In genomic region chr22:46013460-46014416, GRCh38 we compare ENCODE assay signal across 8 cellular contexts. TPM values are rescaled to one million over a fixed set of nuclear protein-coding genes. Genes with fewer than 3 reads are reported as not detected.
DNase-seq lines count a peak whose midpoint lies in the region; ATAC-seq, FAIRE-seq and TF ChIP-seq lines count a peak whose summit lies in the region.

No MANE protein-coding gene starts in this region.

- H3K4me3 ChIP-seq in A549 (peak overlapping the region; percentile 52), kidney epithelial cell (ENCODE audit: low read depth, low read length) (peak overlapping the region; percentile 57)

- peak; percentile 45 for TF ChIP-seq POLR2A in A549 (IDR thresholded peaks at IDR 0.05; ENCODE audit: low read length)

- peak; percentile 75 to 95 for DNase-seq in A549 (ENCODE audit: low read depth in 1 of 2, low spot score in 1 of 2)
- DNase-seq in NCI-H2227 (lab: John Stamatoyannopoulos, UW; ENCODE audit: unreplicated experiment), result peak; percentile 72
- DNase-seq in activated CD4-positive, CD25-positive, alpha-beta regulatory T cell treated with anti-CD3 and anti-CD28 coated beads, Interleukin-2, amount 50 U/mL, for 72 hours, result peak; percentile 82
- peak; percentile 75 for DNase-seq in cerebellar cortex (ENCODE audit: low spot score)
- peak; percentile 85 for DNase-seq in kidney epithelial cell (ENCODE audit: low read depth)
- DNase-seq in stimulated activated CD4-positive, alpha-beta T cell treated with anti-CD3 and anti-CD28 coated beads, Interleukin-15, amount 100 ng/mL, for 1 hour (ENCODE audit: low read depth in 1 of 2, low spot score in 1 of 2), result peak; percentile 78 to 87

- peak; percentile 61 for TF ChIP-seq CTCF in A549 (IDR thresholded peaks at IDR 0.05)
- peak; percentile 81 for TF ChIP-seq CTCF in kidney epithelial cell (IDR thresholded peaks at IDR 0.05; ENCODE audit: insufficient read depth, low read length, poor library complexity, severe bottlenecking)

- peak; percentile 53 to 70 for TF ChIP-seq RAD21 in A549 (conservative IDR thresholded peaks at IDR 0.05 in 1 of 2, IDR thresholded peaks at IDR 0.05 in 1 of 2)

- no peaks in the 10 kb centered on the region for H3K27me3 ChIP-seq in kidney epithelial cell (ENCODE audit: control insufficient read depth, insufficient read depth, low read length)

- 1% methylated on average over 33 of the region's 56 CpGs for WGBS in A549 (ENCODE audit: missing lambda C conversion rate)

- FAIRE-seq in A549 (lab: Jason Lieb, UNC), result no peak

- TF ChIP-seq EP300 in A549 (IDR thresholded peaks at IDR 0.05), result peak in 1 of 2 experiments; percentile 14; a peak in 1 of 5 replicates

- ATAC-seq in A549, result peak; percentile 96 to 98
- ATAC-seq in GM18517 (IDR thresholded peaks at IDR 0.05; ENCODE audit: unreplicated experiment), result peak; percentile 74
- peak; percentile 70 for ATAC-seq in HG03064 (IDR thresholded peaks at IDR 0.05; ENCODE audit: low read depth, unreplicated experiment)

- POLR2A ChIA-PET in A549 (lab: Yijun Ruan, JAX), result interaction anchor here (0.7 to 4.7 kb wide), 10 partner anchors 8 to 74 kb away, joined by 3 to 63 read pairs (median 6); no protein-coding TSS in a partner anchor

- H3K4me1 ChIP-seq in A549, result peaks cover 35% of the 10 kb centered on the region

- peak overlapping the region; percentile 89 for H3K4me2 ChIP-seq in A549

- H3K36me3 ChIP-seq in kidney epithelial cell (ENCODE audit: control insufficient read depth, insufficient read depth, low read length), result no peaks in the 10 kb centered on the region

- peaks cover 10% of the 10 kb centered on the region; the same call in 2 of the 3 replicates for H3K9me3 ChIP-seq in A549

- peak overlapping the region; percentile 95 to 98 for H3K27ac ChIP-seq in A549

- CTCF ChIA-PET in A549 (lab: Yijun Ruan, JAX), result interaction anchor here (0.6 to 5.4 kb wide), 32 partner anchors 8 to 309 kb away, joined by 3 to 38 read pairs (median 6); no protein-coding TSS in a partner anchor

TF ChIP-seq in A549, 52 proteins besides CTCF, POLR2A, EP300 and RAD21:
- TF ChIP-seq JUNB (IDR thresholded peaks at IDR 0.05) (peak; percentile 62; the same call in 1 of the 2 replicates), USF2 (IDR thresholded peaks at IDR 0.05) (no peak), MAX (IDR thresholded peaks at IDR 0.05) (peak; percentile 55), JUN (IDR thresholded peaks at IDR 0.05) (peak; percentile 64 to 89), PHF8 (IDR thresholded peaks at IDR 0.05; ENCODE audit: borderline replicate concordance, low read depth) (0 out of 2 replicates have a peak, but pooled peaks have one; percentile 39), RCOR1 (IDR thresholded peaks at IDR 0.05; ENCODE audit: low read depth, low read length) (no peak), TFCP2L1 (CRISPR knock-in tag; IDR thresholded peaks at IDR 0.05) (no peak), MAFK (IDR thresholded peaks at IDR 0.05; ENCODE audit: partially characterized antibody) (peak; percentile 80), SMC3 (IDR thresholded peaks at IDR 0.05) (peak; percentile 69), BCL3 (IDR thresholded peaks at IDR 0.05) (peak; percentile 58; the same call in 1 of the 3 replicates), FOSL2 (IDR thresholded peaks at IDR 0.05) (peak; percentile 80), FOSL2 (CRISPR knock-in tag; IDR thresholded peaks at IDR 0.05) (peak; percentile 98)

RNA-seq across cellular contexts. Expression of gene WNT7B, which starts 36.8 kb away (rescaled TPM):
- polyA plus RNA-seq in A549 (2011; rRNA removed) (16.9 and 21.0 TPM in 2 replicates), A549 (2017; fragmentation: RNase III; extraction: RNeasy Plus Mini Kit Qiagen cat#74134 plus additional on column Dnase treatment) (80.8 to 92.0 TPM (median 82.2 TPM) in 3 replicates)
- polyA plus RNA-seq in A549 (2012; cell fraction: cytosol; rRNA removed), result 36.4 and 59.9 TPM in 2 replicates
- polyA plus RNA-seq in A549 (2012; cell fraction: nucleus; rRNA removed), result 48.0 and 49.6 TPM in 2 replicates
- 19.4 and 42.1 TPM in 2 replicates for polyA minus RNA-seq in A549 (2011; rRNA and poly(A)+ RNA removed)
- 15.3 and 19.2 TPM in 2 replicates for total RNA-seq in kidney epithelial cell

Comparison
In these comparisons a context has a peak if more than half of its experiments do, and no peak if none do; other contexts are left out.
1. Peak in every context shown above with its lines: DNase-seq, ATAC-seq, H3K4me3 ChIP-seq and H3K27ac ChIP-seq.